ENCODE assay signal across 9 cellular contexts in the genomic region with DNA sequence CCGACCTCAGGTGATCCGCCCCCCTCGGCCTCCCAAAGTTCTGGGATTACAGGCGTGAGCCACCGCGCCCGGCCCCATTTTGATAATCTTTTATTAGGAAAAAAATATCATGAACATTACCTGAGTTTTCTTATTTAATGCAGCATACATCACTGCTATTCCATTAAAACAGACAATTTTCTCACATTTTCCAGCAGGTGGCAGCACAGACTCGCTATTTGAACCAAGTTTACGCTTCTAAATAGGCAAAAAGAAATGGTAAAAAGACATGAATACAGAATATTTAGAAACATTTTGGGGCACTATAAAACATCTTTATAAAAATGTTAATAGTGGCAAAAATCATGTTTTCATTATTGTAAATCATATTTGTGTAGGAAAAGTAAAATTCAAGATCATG.
DNase-seq lines count a peak whose midpoint lies in the region; ATAC-seq and TF ChIP-seq lines count a peak whose summit lies in the region.
"Had no signal": no experiment of that assay in that cellular context is flagged by ENCODE, and none has a peak within 500 bp of the region (broad histone marks: within the 10 kb centered on the region; RNA-seq: fewer than 3 reads in every experiment).

No MANE protein-coding gene starts in this region.

- POLR2A ChIA-PET in PC-9 (lab: Charles Lee; ENCODE audit: unreplicated experiment) = no interaction called here

- H3K9me3 Mint-ChIP-seq in type B pancreatic cell = no peaks in the 10 kb centered on the region

- no peaks in the 10 kb centered on the region for H3F3A ChIP-seq in PC-9 (ENCODE audit: insufficient read depth, low read depth)

- no peaks in the 10 kb centered on the region for H3K36me3 Mint-ChIP-seq in type B pancreatic cell

- H3K27ac Mint-ChIP-seq in type B pancreatic cell = no peak overlapping the region

- H3K27me3 ChIP-seq in PC-9 (ENCODE audit: insufficient read depth, low read depth) = no peaks in the 10 kb centered on the region
- H3K27me3 ChIP-seq in mammary epithelial cell (ENCODE audit: insufficient read depth, low read length) = no peaks in the 10 kb centered on the region
- H3K27me3 ChIP-seq in right lobe of liver = no peaks in the 10 kb centered on the region

- H3K4me3 ChIP-seq in AG10803 (ENCODE audit: low read length) = no peak overlapping the region
- H3K4me3 ChIP-seq in GM12865 (ENCODE audit: low read depth, low read length) = no peak overlapping the region
- no peak overlapping the region for H3K4me3 ChIP-seq in PC-9
- no peak overlapping the region for H3K4me3 ChIP-seq in mammary epithelial cell (replicated peaks in 1 of 3; ENCODE audit: insufficient read depth in 1 of 3, low read depth in 2 of 3, low read length in 3 of 3)
- H3K4me3 ChIP-seq in right lobe of liver = no peak overlapping the region

- H3K4me2 ChIP-seq in PC-9 = no peak overlapping the region
- no peak overlapping the region for H3K4me2 ChIP-seq in mammary epithelial cell (ENCODE audit: insufficient read depth, low read depth, low read length)

- no peak overlapping the region for H3K4me3 Mint-ChIP-seq in type B pancreatic cell

- no peaks in the 10 kb centered on the region for H3K79me2 ChIP-seq in PC-9 (ENCODE audit: low read depth)
- H3K79me2 ChIP-seq in mammary epithelial cell (ENCODE audit: insufficient read depth, low read length) = no peaks in the 10 kb centered on the region

- CTCF ChIA-PET in PC-9 (lab: Charles Lee) = interaction anchor here (0.7 kb wide), 1 partner anchor 969 kb away, joined by 4 read pairs; no protein-coding TSS in a partner anchor
- CTCF ChIA-PET in mammary epithelial cell (lab: Charles Lee; ENCODE audit: low non-redundant PET) = no interaction called here

- H3K27ac ChIP-seq in PC-9 (no peak overlapping the region), mammary epithelial cell (ENCODE audit: insufficient read depth, low read depth, low read length) (no peak overlapping the region), right lobe of liver (no peak overlapping the region)

- H3K9me3 ChIP-seq in PC-9 (ENCODE audit: insufficient read depth, low read depth) (no peaks in the 10 kb centered on the region), mammary epithelial cell (replicated peaks; ENCODE audit: insufficient read depth, low read length) (no peaks in the 10 kb centered on the region), right lobe of liver (no peaks in the 10 kb centered on the region)

- no peak overlapping the region for H3K9ac ChIP-seq in mammary epithelial cell (ENCODE audit: insufficient read depth, low read length)

- no peaks in the 10 kb centered on the region for H3K9me2 ChIP-seq in PC-9 (ENCODE audit: insufficient read depth)

- TF ChIP-seq POLR2A in right lobe of liver (IDR thresholded peaks at IDR 0.05) = no peak

- WGBS in mammary epithelial cell (ENCODE audit: low coverage, missing lambda C conversion rate) = 17% methylated on average over 9 of the region's 9 CpGs
- 9% methylated on average over 9 of the region's 9 CpGs for WGBS in right lobe of liver (ENCODE audit: insufficient coverage, low coverage, low lambda C conversion rate, missing lambda C conversion rate)

- TF ChIP-seq CTCF in AG10803 (conservative IDR thresholded peaks at IDR 0.05; ENCODE audit: low read length) = peak; percentile 71
- peak; percentile 47 for TF ChIP-seq CTCF in GM12865 (IDR thresholded peaks at IDR 0.05; ENCODE audit: insufficient read depth, low read depth, low read length, missing control alignments)
- peak; percentile 80 for TF ChIP-seq CTCF in PC-9 (conservative IDR thresholded peaks at IDR 0.05)
- peak; percentile 58 to 60 for TF ChIP-seq CTCF in mammary epithelial cell (conservative IDR thresholded peaks at IDR 0.05 in 1 of 2, IDR thresholded peaks at IDR 0.05 in 1 of 2; ENCODE audit: extremely low read depth in 1 of 2, insufficient read depth in 1 of 2, low read depth in 1 of 2, low read length in 2 of 2)
- peak; percentile 56 to 63 (median 61) for TF ChIP-seq CTCF in right lobe of liver (IDR thresholded peaks at IDR 0.05)
- peak; percentile 85 for TF ChIP-seq CTCF in type B pancreatic cell (conservative IDR thresholded peaks at IDR 0.05)

- in situ Hi-C loops in mammary epithelial cell (cut with MboI; ENCODE audit: low sequenced_read_pairs in 2 of 2) = no loop called here

- H3K27me3 Mint-ChIP-seq in type B pancreatic cell = no peaks in the 10 kb centered on the region

- dilution Hi-C loops in mammary epithelial cell (cut with HindIII; ENCODE audit: low sequenced_read_pairs) = loop anchor here (25.0 kb wide), 1 partner anchor 916 kb away; no protein-coding TSS in a partner anchor

- intact Hi-C loops in PC-9 (cut with micrococcal nuclease; ENCODE audit: unreplicated experiment) = loop anchor here (1.0 kb wide), 1 partner anchor 910 kb away; no protein-coding TSS in a partner anchor
- intact Hi-C loops in mammary epithelial cell (cut with micrococcal nuclease) = loop anchor here (1.0 kb wide), 2 partner anchors 910 to 932 kb away; no protein-coding TSS in a partner anchor
- intact Hi-C loops in right lobe of liver (cut with DNase I) = loop anchor here in 1 of 2 donors (10.0 kb wide), 1 partner anchor 909 kb away; no protein-coding TSS in a partner anchor

- no peaks in the 10 kb centered on the region for H3K36me3 ChIP-seq in PC-9 (ENCODE audit: low read depth)
- H3K36me3 ChIP-seq in mammary epithelial cell (ENCODE audit: insufficient read depth, low read length) = no peaks in the 10 kb centered on the region
- H3K36me3 ChIP-seq in right lobe of liver = no peaks in the 10 kb centered on the region

- H3K4me1 ChIP-seq in PC-9 (replicated peaks; ENCODE audit: insufficient read depth) (no peaks in the 10 kb centered on the region), mammary epithelial cell (ENCODE audit: insufficient read depth, low read length) (no peaks in the 10 kb centered on the region), right lobe of liver (no peaks in the 10 kb centered on the region)

- no peaks in the 10 kb centered on the region for H4K20me1 ChIP-seq in PC-9 (ENCODE audit: insufficient read depth)
- H4K20me1 ChIP-seq in mammary epithelial cell (ENCODE audit: insufficient read depth, low read length) = no peaks in the 10 kb centered on the region

- H2AFZ ChIP-seq in PC-9 (no peak overlapping the region; the same call in 1 of the 2 replicates), mammary epithelial cell (ENCODE audit: low read depth, low read length) (no peak overlapping the region)

- no peaks in the 10 kb centered on the region for H3K4me1 Mint-ChIP-seq in type B pancreatic cell (ENCODE audit: unreplicated experiment)

- BruUV-seq in PC-9 (replicated peaks; lab: Mats Ljungman, UMichigan) = no TSS peak
- no TSS peak for BruUV-seq in mammary epithelial cell (replicated peaks; lab: Mats Ljungman, UMichigan)

- peak; percentile 56 for ATAC-seq in HG03521 (IDR thresholded peaks at IDR 0.05; ENCODE audit: unreplicated experiment)
- ATAC-seq in right lobe of liver = peak in 3 of 4 donors; percentile 57 to 60 (median 59)
- ATAC-seq: left colon had no signal

- peak; percentile 49 for DNase-seq in AG10803 (ENCODE audit: low read depth)
- peak; percentile 62 for DNase-seq in GM12865 (ENCODE audit: low read depth)
- peak; percentile 39 to 44 for DNase-seq in PC-9
- DNase-seq in mammary epithelial cell = peak; percentile 42
- no peak for DNase-seq in right lobe of liver
- no peak for DNase-seq in type B pancreatic cell (ENCODE audit: extremely low spot score, unreplicated experiment)
- no peak for DNase-seq in 8988T

Comparison
In these comparisons a context has a peak if more than half of its experiments do, and no peak if none do; other contexts are left out.
1. DNase-seq: peak in AG10803 (single experiment), GM12865 (single experiment), PC-9 (2 of 2) and mammary epithelial cell (single experiment); none in right lobe of liver (0 of 3), type B pancreatic cell (single experiment) and 8988T (single experiment).
2. Peak in every context shown above with its lines, with median percentiles within 50 percentile points of each other: CTCF ChIP-seq.